ENCODE assay signal across 30 cellular contexts in genomic region chr17:73936908-73937627, GRCh38.
A peak's percentile ranks its signal among the peaks of the same experiment; 100 is the strongest.
DNase-seq lines count a peak whose midpoint lies in the region; ATAC-seq and TF ChIP-seq lines count a peak whose summit lies in the region.
"Had no signal": no experiment of that assay in that cellular context is flagged by ENCODE, and none has a peak within 500 bp of the region (broad histone marks: within the 10 kb centered on the region; RNA-seq: fewer than 3 reads in every experiment).

No MANE protein-coding gene starts in this region.

- no peak overlapping the region for H3K27ac Mint-ChIP-seq in CD14-positive monocyte
- H3K27ac Mint-ChIP-seq: activated B cell treated with CpG ODN at 0.5 μM for 24 hours; activated naive CD8-positive, alpha-beta T cell treated with anti-CD3 and anti-CD28 coated beads for 36 hours; nephron progenitor cell had no signal

- H3K9me3 Mint-ChIP-seq in CD14-positive monocyte = peaks cover 0 to 2% (median 0%) of the 10 kb centered on the region in 7 donors
- H3K9me3 Mint-ChIP-seq: activated B cell treated with CpG ODN at 0.5 μM for 24 hours; activated naive CD8-positive, alpha-beta T cell treated with anti-CD3 and anti-CD28 coated beads for 36 hours; nephron progenitor cell had no signal

- H2AFZ ChIP-seq in Karpas-422 (ENCODE audit: low read length) = no peak overlapping the region

- H3K4me1 Mint-ChIP-seq in CD14-positive monocyte = peaks cover 3% of the 10 kb centered on the region
- H3K4me1 Mint-ChIP-seq: activated B cell treated with CpG ODN at 0.5 μM for 24 hours; activated naive CD8-positive, alpha-beta T cell treated with anti-CD3 and anti-CD28 coated beads for 36 hours had no signal

- no peaks in the 10 kb centered on the region for H4K20me1 ChIP-seq in Karpas-422 (ENCODE audit: insufficient read depth, low read depth, low read length)
- H4K20me1 ChIP-seq: BLaER1 treated with 17β-estradiol and CSF1 and Interleukin-3, amounts not matched to agents 10 nM and 100 nM had no signal

- H3K4me3 ChIP-seq in Karpas-422 (ENCODE audit: low read length) = no peak overlapping the region
- no peak overlapping the region for H3K4me3 ChIP-seq in Panc1 (ENCODE audit: low read depth in 2 of 2, low read length in 2 of 2)
- H3K4me3 ChIP-seq: ascending aorta; BLaER1 treated with 17β-estradiol and CSF1 and Interleukin-3, amounts not matched to agents 10 nM and 100 nM; coronary artery; esophagus squamous epithelium; heart right ventricle; MG63; ovary; transverse colon had no signal

- CTCF ChIA-PET in Panc1 (lab: Charles Lee) = no interaction called here

- no TSS peak for BruUV-seq in Panc1 (replicated peaks; lab: Mats Ljungman, UMichigan)

- DNase-seq in Karpas-422 = peak; percentile 48
- DNase-seq in NCI-H146 treated with DMSO at 0.1 percent for 48 hours (lab: John Stamatoyannopoulos, UW; ENCODE audit: unreplicated experiment) = peak; percentile 88
- DNase-seq in Panc1 (ENCODE audit: low read depth, low spot score) = no peak
- DNase-seq in substantia nigra (lab: John Stamatoyannopoulos, UW) = no peak
- DNase-seq in NCI-H2107 treated with DMSO at 0.1 percent for 48 hours (lab: John Stamatoyannopoulos, UW; ENCODE audit: unreplicated experiment) = no peak
- no peak for DNase-seq in NCI-H446 (lab: John Stamatoyannopoulos, UW)
- DNase-seq in CD14-positive monocyte (ENCODE audit: low spot score) = no peak
- DNase-seq: activated B cell treated with CpG ODN at 0.5 μM for 24 hours; activated CD4-positive, alpha-beta T cell treated with anti-CD3 and anti-CD28 coated beads, Interleukin-2, amount 50 U/mL, for 48 hours; activated naive CD8-positive, alpha-beta T cell treated with anti-CD3 and anti-CD28 coated beads for 36 hours; Caco-2; esophagus squamous epithelium; foreskin melanocyte; heart right ventricle; KBM-7; kidney glomerular epithelial cell; MG63; NCI-H1694 treated with DMSO at 0.1 percent for 48 hours; NCI-H82; nephron progenitor cell; ovary; retina; SIG-M5; stimulated activated CD4-positive, alpha-beta T cell treated with anti-CD3 and anti-CD28 coated beads, Interleukin-2, amount 100 ng/mL, for 24 hours; SW 1271; transverse colon had no signal

- in situ Hi-C loops in Panc1 (cut with HindIII; ENCODE audit: low pct_unique_long_range_greater_than_20kb, low sequenced_read_pairs) = no loop called here

- POLR2A ChIA-PET in Panc1 (lab: Charles Lee) = interaction anchor here (0.6 kb wide), 2 partner anchors 12 to 13 kb away, joined by 4 to 6 read pairs; no protein-coding TSS in a partner anchor

- H3K27ac ChIP-seq in Karpas-422 (ENCODE audit: low read length) (no peak overlapping the region), Panc1 (ENCODE audit: low read length) (no peak overlapping the region), substantia nigra (ENCODE audit: low read depth, low read length, poor library complexity, severe bottlenecking) (peak overlapping the region; percentile 10)
- H3K27ac ChIP-seq: ascending aorta; BLaER1 treated with 17β-estradiol and CSF1 and Interleukin-3, amounts not matched to agents 10 nM and 100 nM; coronary artery; esophagus squamous epithelium; heart right ventricle; ovary; transverse colon had no signal

- H3K4me1 ChIP-seq in Karpas-422 (ENCODE audit: low read length) = no peaks in the 10 kb centered on the region
- no peaks in the 10 kb centered on the region for H3K4me1 ChIP-seq in Panc1 (ENCODE audit: control insufficient read depth, insufficient read depth, low read length)
- H3K4me1 ChIP-seq: ascending aorta, Caco-2, esophagus squamous epithelium, heart right ventricle, transverse colon had no signal

- H3K9me3 ChIP-seq in Karpas-422 (ENCODE audit: low read length) (no peaks in the 10 kb centered on the region), Panc1 (ENCODE audit: control insufficient read depth, insufficient read depth, low read depth, low read length) (no peaks in the 10 kb centered on the region)
- H3K9me3 ChIP-seq: ascending aorta; BLaER1 treated with 17β-estradiol and CSF1 and Interleukin-3, amounts not matched to agents 10 nM and 100 nM; Caco-2; esophagus squamous epithelium; heart right ventricle; MG63; ovary; transverse colon had no signal

- no peaks in the 10 kb centered on the region for H3K27me3 ChIP-seq in Karpas-422 (ENCODE audit: low read length)
- peaks cover 6% of the 10 kb centered on the region for H3K27me3 ChIP-seq in Panc1 (ENCODE audit: control insufficient read depth, insufficient read depth, low read length)
- H3K27me3 ChIP-seq: ascending aorta; BLaER1 treated with 17β-estradiol and CSF1 and Interleukin-3, amounts not matched to agents 10 nM and 100 nM; ovary had no signal

- no peak for TF ChIP-seq CTCF in Panc1 (IDR thresholded peaks at IDR 0.05)
- no peak for TF ChIP-seq CTCF in CD14-positive monocyte (IDR thresholded peaks at IDR 0.05)

- H3K36me3 Mint-ChIP-seq in CD14-positive monocyte = no peaks in the 10 kb centered on the region
- H3K36me3 Mint-ChIP-seq: activated naive CD8-positive, alpha-beta T cell treated with anti-CD3 and anti-CD28 coated beads for 36 hours had no signal

- H3K4me3 Mint-ChIP-seq in CD14-positive monocyte = no peak overlapping the region
- H3K4me3 Mint-ChIP-seq: activated B cell treated with CpG ODN at 0.5 μM for 24 hours; activated naive CD8-positive, alpha-beta T cell treated with anti-CD3 and anti-CD28 coated beads for 36 hours; nephron progenitor cell had no signal

- no peaks in the 10 kb centered on the region for H3K79me2 ChIP-seq in Karpas-422 (ENCODE audit: low read length)

- no peak overlapping the region for H3K4me2 ChIP-seq in Karpas-422 (ENCODE audit: low read depth, low read length, poor library complexity, severe bottlenecking)

- no peaks in the 10 kb centered on the region for H3K9me2 ChIP-seq in Karpas-422 (replicated peaks; ENCODE audit: insufficient read depth, low read length)

- peaks cover 1 to 18% (median 9%) of the 10 kb centered on the region in 3 donors for H3K27me3 Mint-ChIP-seq in CD14-positive monocyte (ENCODE audit: low read depth in 3 of 3)

- peak; percentile 51; the same call in 1 of the 2 replicates for ATAC-seq in Panc1
- ATAC-seq: HCT116, heart right ventricle had no signal

- intact Hi-C loops in Panc1 (cut with micrococcal nuclease; ENCODE audit: unreplicated experiment) = no loop called here
- intact Hi-C loops in CD14-positive monocyte (cut with micrococcal nuclease) = no loop called here

- no peaks in the 10 kb centered on the region for H3K36me3 ChIP-seq in Karpas-422 (ENCODE audit: insufficient read depth, low read length)
- H3K36me3 ChIP-seq in Panc1 (ENCODE audit: control insufficient read depth, insufficient read depth, low read length) = no peaks in the 10 kb centered on the region
- H3K36me3 ChIP-seq: ascending aorta; BLaER1 treated with 17β-estradiol and CSF1 and Interleukin-3, amounts not matched to agents 10 nM and 100 nM; esophagus squamous epithelium; heart right ventricle; MG63; ovary; transverse colon had no signal

- H3K9ac ChIP-seq in Karpas-422 (ENCODE audit: low read length) = no peak overlapping the region
- H3K9ac ChIP-seq: BLaER1 treated with 17β-estradiol and CSF1 and Interleukin-3, amounts not matched to agents 10 nM and 100 nM had no signal

Comparison
In these comparisons a context has a peak if more than half of its experiments do, and no peak if none do; other contexts are left out.
1. DNase-seq: peak in Karpas-422 (single experiment) and NCI-H146 treated with DMSO at 0.1 percent for 48 hours (single experiment); none in Panc1 (single experiment), substantia nigra (0 of 49), NCI-H2107 treated with DMSO at 0.1 percent for 48 hours (single experiment), NCI-H446 (0 of 2) and CD14-positive monocyte (single experiment).